17 cellular contexts compared by ENCODE assay signal in genomic region chr4:163217505-163217904, GRCh38. TPM values are rescaled to one million over a fixed set of nuclear protein-coding genes. Genes with fewer than 3 reads are reported as not detected.
DNase-seq lines count a peak whose midpoint lies in the region; ATAC-seq, FAIRE-seq and TF ChIP-seq lines count a peak whose summit lies in the region.
"Had no signal": no experiment of that assay in that cellular context is flagged by ENCODE, and none has a peak within 500 bp of the region (broad histone marks: within the 10 kb centered on the region; RNA-seq: fewer than 3 reads in every experiment).

No MANE protein-coding gene starts in this region.

- H3K9ac ChIP-seq in OCI-LY3 (ENCODE audit: low read length), result no peak overlapping the region
- no peak overlapping the region for H3K9ac ChIP-seq in H1 (replicated peaks in 1 of 4; ENCODE audit: extremely low read depth in 1 of 4, low read depth in 3 of 4, low read length in 3 of 4)
- H3K9ac ChIP-seq: BLaER1 treated with 17β-estradiol and CSF1 and Interleukin-3, amounts not matched to agents 10 nM and 100 nM had no signal

- POLR2A ChIA-PET in H1 (lab: Charles Lee; ENCODE audit: partially characterized antibody), result no interaction called here

- ATAC-seq in HG03175 (IDR thresholded peaks at IDR 0.05; ENCODE audit: unreplicated experiment) (peak; percentile 37), Right ventricle myocardium inferior (no peak)
- ATAC-seq: CD8-positive, alpha-beta T cell had no signal

- TF ChIP-seq POLR2A in H1 (IDR thresholded peaks at IDR 0.05; ENCODE audit: control extremely low read depth in 1 of 2, low read depth in 2 of 2, low read length in 2 of 2), result no peak

- no peak overlapping the region for H2BK120ac ChIP-seq in H1 (replicated peaks; ENCODE audit: low read depth, low read length)

- H2AK5ac ChIP-seq in H1 (ENCODE audit: low read depth, low read length), result no peak overlapping the region

- no peaks in the 10 kb centered on the region for H3K79me1 ChIP-seq in H1 (ENCODE audit: low read depth, low read length)

- H3K27ac ChIP-seq in OCI-LY3 (ENCODE audit: low read length) (peak overlapping the region; percentile 49), H1 (ENCODE audit: low read depth, low read length) (no peak overlapping the region)
- H3K27ac ChIP-seq: BLaER1 treated with 17β-estradiol and CSF1 and Interleukin-3, amounts not matched to agents 10 nM and 100 nM; HL-60 had no signal

- H4K5ac ChIP-seq in H1 (ENCODE audit: insufficient read length, low read depth, low read length), result no peak overlapping the region

- CTCF ChIA-PET in H1 (lab: Charles Lee; ENCODE audit: partially characterized antibody), result interaction anchor here (0.7 kb wide), 1 partner anchor 749 kb away, joined by 3 read pairs; no protein-coding TSS in a partner anchor

- no peak for TF ChIP-seq RAD21 in H1 (IDR thresholded peaks at IDR 0.05 in 1 of 2, conservative IDR thresholded peaks at IDR 0.05 in 1 of 2; ENCODE audit: low read depth in 2 of 2, low read length in 2 of 2)

- intact Hi-C loops in Right ventricle myocardium inferior (cut with DNase I), result no loop called here

- no peak for TF ChIP-seq EP300 in H1 (IDR thresholded peaks at IDR 0.05; ENCODE audit: borderline replicate concordance in 1 of 2, low read depth in 2 of 2, low read length in 2 of 2)

- H3K79me2 ChIP-seq in OCI-LY3 (ENCODE audit: low read length) (no peaks in the 10 kb centered on the region), H1 (ENCODE audit: control insufficient read depth in 1 of 2, insufficient read depth in 2 of 2, low read length in 2 of 2) (no peaks in the 10 kb centered on the region)

- H2AFZ ChIP-seq in OCI-LY3 (ENCODE audit: low read depth, low read length) (peak overlapping the region; percentile 26), H1 (ENCODE audit: low read length) (0 out of 2 replicates have a peak overlapping the region, but pooled peaks have one; percentile 40)

- H2BK12ac ChIP-seq in H1 (ENCODE audit: low read depth, low read length), result no peak overlapping the region

- H3K36me3 ChIP-seq in OCI-LY3 (replicated peaks; ENCODE audit: low read depth, low read length) (no peaks in the 10 kb centered on the region), H1 (ENCODE audit: control insufficient read depth in 2 of 4, insufficient read depth in 4 of 4, low read length in 3 of 4) (no peaks in the 10 kb centered on the region)
- H3K36me3 ChIP-seq: BLaER1 treated with 17β-estradiol and CSF1 and Interleukin-3, amounts not matched to agents 10 nM and 100 nM had no signal

- no peak overlapping the region for H3K4ac ChIP-seq in H1 (replicated peaks; ENCODE audit: insufficient read length, low read depth, low read length)

- H3K56ac ChIP-seq in H1 (replicated peaks; ENCODE audit: insufficient read length, low read depth, low read length), result no peak overlapping the region

- no peaks in the 10 kb centered on the region for H3K27me3 ChIP-seq in OCI-LY3 (ENCODE audit: low read depth, low read length)
- no peaks in the 10 kb centered on the region for H3K27me3 ChIP-seq in H1 (replicated peaks in 1 of 4; ENCODE audit: control insufficient read depth in 3 of 4, extremely low read depth in 1 of 4, insufficient read depth in 3 of 4, low read length in 3 of 4)
- H3K27me3 ChIP-seq: BLaER1 treated with 17β-estradiol and CSF1 and Interleukin-3, amounts not matched to agents 10 nM and 100 nM had no signal

- H3K23ac ChIP-seq in H1 (ENCODE audit: insufficient read length), result no peak overlapping the region

- peak; percentile 37 for DNase-seq in NOMO-1 treated with DMSO at 0.1 percent for 48 hours (lab: John Stamatoyannopoulos, UW; ENCODE audit: unreplicated experiment)
- DNase-seq in NOMO-1 treated with dmso at 0.1 percent for 144 hours (lab: John Stamatoyannopoulos, UW; ENCODE audit: unreplicated experiment), result no peak
- DNase-seq in H1 (ENCODE audit: low read depth in 1 of 2, low spot score in 2 of 2), result no peak
- DNase-seq in Right ventricle myocardium inferior (ENCODE audit: missing footprints), result no peak
- no peak for DNase-seq in NCI-H187 (lab: John Stamatoyannopoulos, UW)
- DNase-seq in NCI-H2081 treated with DMSO at 0.1 percent for 48 hours (lab: John Stamatoyannopoulos, UW), result no peak
- DNase-seq: 8988T; Calu3; CD8-positive, alpha-beta T cell; DMS79 treated with DMSO at 0.1 percent for 48 hours; GF-D8; HCEC 1CT had no signal

- no peak overlapping the region for H2BK5ac ChIP-seq in H1 (ENCODE audit: low read depth, low read length)

- no peaks in the 10 kb centered on the region for H4K20me1 ChIP-seq in OCI-LY3 (ENCODE audit: insufficient read depth, low read length)
- no peaks in the 10 kb centered on the region for H4K20me1 ChIP-seq in H1 (replicated peaks in 1 of 2; ENCODE audit: control insufficient read depth in 1 of 2, insufficient read depth in 2 of 2, low read length in 2 of 2)
- H4K20me1 ChIP-seq: BLaER1 treated with 17β-estradiol and CSF1 and Interleukin-3, amounts not matched to agents 10 nM and 100 nM had no signal

- H3K4me3 ChIP-seq in OCI-LY3 (ENCODE audit: low read length) (peak overlapping the region; percentile 15), H1 (ENCODE audit: extremely low read depth in 1 of 4, insufficient read depth in 2 of 4, low read depth in 3 of 4, low read length in 4 of 4) (no peak overlapping the region)
- H3K4me3 ChIP-seq: BLaER1 treated with 17β-estradiol and CSF1 and Interleukin-3, amounts not matched to agents 10 nM and 100 nM had no signal

- no peak for FAIRE-seq in H1 (lab: Jason Lieb, UNC)
- FAIRE-seq: H54 had no signal

- no peak overlapping the region for H3K18ac ChIP-seq in H1 (ENCODE audit: extremely low read depth, low read length)

- no peak overlapping the region for H2BK20ac ChIP-seq in H1 (ENCODE audit: low read length)

- no peak overlapping the region for H4K8ac ChIP-seq in H1 (ENCODE audit: extremely low read depth, insufficient read depth, low read length)

- H3K23me2 ChIP-seq in H1 (ENCODE audit: low read depth, low read length), result no peaks in the 10 kb centered on the region

- TF ChIP-seq CTCF in OCI-LY3 (IDR thresholded peaks at IDR 0.05; ENCODE audit: low read depth, low read length) (no peak), H1 (IDR thresholded peaks at IDR 0.05; ENCODE audit: control extremely low read depth in 1 of 3, insufficient read depth in 1 of 3, low read depth in 1 of 3, low read length in 3 of 3) (no peak)

- no peak overlapping the region for H4K91ac ChIP-seq in H1 (replicated peaks; ENCODE audit: insufficient read length, low read length)

- H3K4me1 ChIP-seq in OCI-LY3 (ENCODE audit: low read length), result peaks cover 31% of the 10 kb centered on the region
- no peaks in the 10 kb centered on the region for H3K4me1 ChIP-seq in H1 (replicated peaks in 1 of 4; ENCODE audit: control insufficient read depth in 3 of 4, insufficient read depth in 4 of 4, low read length in 3 of 4)
- H3K4me1 ChIP-seq: BLaER1 treated with 17β-estradiol and CSF1 and Interleukin-3, amounts not matched to agents 10 nM and 100 nM had no signal

- no peak overlapping the region for H2BK15ac ChIP-seq in H1 (ENCODE audit: low read length)

- H3K14ac ChIP-seq in H1 (ENCODE audit: insufficient read length), result no peak overlapping the region

- H3K9me3 ChIP-seq in OCI-LY3 (ENCODE audit: insufficient read depth, low read length) (no peaks in the 10 kb centered on the region), H1 (ENCODE audit: insufficient read depth in 2 of 2, low read depth in 1 of 2, low read length in 1 of 2) (peaks cover 0 to 4% of the 10 kb centered on the region in 2 experiments; a peak in 1 of 4 replicates)

- peak overlapping the region; percentile 45 for H3K4me2 ChIP-seq in OCI-LY3 (ENCODE audit: low read length)
- H3K4me2 ChIP-seq in H1 (ENCODE audit: insufficient read depth in 1 of 2, low read depth in 2 of 2, low read length in 2 of 2), result no peak overlapping the region
- H3K4me2 ChIP-seq: BLaER1 treated with 17β-estradiol and CSF1 and Interleukin-3, amounts not matched to agents 10 nM and 100 nM had no signal

- WGBS in H1 (ENCODE audit: extremely low coverage in 1 of 2, insufficient coverage in 1 of 2, insufficient read length in 1 of 2, insufficient replicate concordance in 2 of 2, low coverage in 1 of 2, low lambda C conversion rate in 2 of 2, missing lambda C conversion rate in 1 of 2), 2 experiments, result 83% methylated on average over 3 of the region's 3 CpGs; no CpG with 5 or more reads in 1 of the 2 experiments

TF ChIP-seq in H1, 55 proteins besides CTCF, POLR2A, EP300 and RAD21 (continues in another document):
- no peak for TF ChIP-seq EZH2 (IDR thresholded peaks at IDR 0.05; ENCODE audit: low read depth, low read length, severe bottlenecking)
- no peak for TF ChIP-seq POLR2AphosphoS5 (IDR thresholded peaks at IDR 0.05; ENCODE audit: low read depth, low read length)

RNA-seq across cellular contexts. Expression of gene NAF1, which starts 50.8 kb away (rescaled TPM):
- 41.3 and 41.4 TPM in 2 replicates for total RNA-seq in H1 (2021; fragmentation: NEBNext Ultra II Directional; extraction: Animal tissue kit (Norgen Biotek cat#: 25700))
- polyA plus RNA-seq in H1 (2011; rRNA removed), result 8.3 and 8.5 TPM in 2 replicates
- polyA plus RNA-seq in H1 (2011; cell fraction: cytosol; rRNA removed), result 9.0 TPM
- polyA plus RNA-seq in H1 (2011; cell fraction: nucleus; rRNA removed), result 11.2 TPM
- 12.0 to 19.9 TPM (median 14.0 TPM) in 4 replicates for polyA plus RNA-seq in H1 (2012, experiment 1 of 2)
- 12.5 TPM for polyA plus RNA-seq in H1 (2012, experiment 2 of 2)
- 25.0 TPM for polyA plus RNA-seq in H1 (2013, experiment 1 of 2)
- 23.9 TPM for polyA plus RNA-seq in H1 (2013, experiment 2 of 2)
- 6.9 and 10.9 TPM in 2 replicates for polyA minus RNA-seq in H1 (2011; rRNA and poly(A)+ RNA removed)
- polyA minus RNA-seq in H1 (2011; cell fraction: cytosol; rRNA and poly(A)+ RNA removed), result 20.0 TPM
- polyA minus RNA-seq in H1 (2011; cell fraction: nucleus; rRNA and poly(A)+ RNA removed), result 45.9 TPM
- total RNA-seq in Right ventricle myocardium inferior, result 10.6 TPM
